ENCODE assay signal across 9 cellular contexts in the genomic region with DNA sequence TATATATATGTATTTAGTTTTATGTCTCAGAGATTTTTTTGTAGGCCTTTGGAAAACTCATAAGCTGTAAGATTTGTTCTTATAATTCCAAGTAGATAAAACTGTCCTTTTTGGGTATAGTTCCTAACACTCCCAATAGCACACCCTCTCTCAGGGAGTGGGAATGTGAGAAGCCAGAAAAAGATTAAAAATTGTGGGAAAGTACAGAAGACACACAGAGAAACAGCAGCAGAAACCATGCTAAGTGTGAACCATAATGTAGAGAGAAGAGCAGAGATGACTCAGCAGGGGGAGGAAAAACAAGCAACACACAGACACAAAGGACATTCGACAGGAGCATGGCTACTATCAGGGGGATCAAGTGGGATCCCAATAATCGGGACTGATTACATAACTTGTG.
"Had no signal": no experiment of that assay in that cellular context is flagged by ENCODE, and none has a peak within 500 bp of the region (broad histone marks: within the 10 kb centered on the region; RNA-seq: fewer than 3 reads in every experiment).

No MANE protein-coding gene starts in this region.

- H2AFZ ChIP-seq: parathyroid adenoma had no signal

- H3K27me3 ChIP-seq: cardiac muscle cell, tibial artery had no signal

- H3K9ac ChIP-seq: parathyroid adenoma had no signal

- H3K9me3 ChIP-seq: tibial artery had no signal

- H3K79me2 ChIP-seq: parathyroid adenoma had no signal

- ATAC-seq: activated CD8-positive, alpha-beta memory T cell treated with anti-CD3 and anti-CD28 coated beads, Interleukin-2, amount 10 ng/mL, durations not matched to agents 7 days and 5 days had no signal

- H3K4me3 ChIP-seq: cardiac muscle cell, tibial artery had no signal

- H3K27ac ChIP-seq: cardiac muscle cell, parathyroid adenoma, tibial artery had no signal

- H3K36me3 ChIP-seq: cardiac muscle cell, tibial artery had no signal

- FAIRE-seq: small intestine had no signal

- DNase-seq: activated CD8-positive, alpha-beta memory T cell treated with anti-CD3 and anti-CD28 coated beads, Interleukin-2, amount 10 ng/mL, durations not matched to agents 7 days and 5 days; activated effector memory CD4-positive, alpha-beta T cell treated with anti-CD3 and anti-CD28 coated beads, Interleukin-2, amount 50 U/mL, for 16 hours; activated T-cell treated with anti-CD3 and anti-CD28 coated beads, Interleukin-2, amount 50 U/mL, for 24 hours; glutamatergic neuron; immature natural killer cell; small intestine; tibial artery had no signal

- H3K4me1 ChIP-seq: parathyroid adenoma had no signal
